In the genomic region with DNA sequence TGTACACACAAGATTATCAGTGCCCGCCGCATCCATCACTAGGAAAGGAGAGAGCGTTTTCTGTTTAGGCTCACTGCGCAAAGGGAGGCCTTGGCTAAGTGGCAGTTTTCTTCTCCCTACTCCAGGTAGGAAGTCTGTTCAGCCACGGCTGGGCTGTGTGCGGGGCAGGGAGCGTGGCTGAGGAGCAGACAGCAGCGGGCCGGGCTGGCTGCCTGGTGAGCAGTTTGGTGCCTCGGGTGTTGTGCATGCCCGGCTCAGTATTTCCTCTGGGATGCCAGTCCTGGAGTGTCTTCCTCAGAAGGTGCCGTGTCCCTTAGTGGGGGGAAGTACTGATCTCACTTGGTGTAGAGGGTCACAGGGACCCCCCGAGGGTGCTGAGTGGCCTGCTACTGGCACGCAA, we compare ENCODE assay signal across 21 cellular contexts.
DNase-seq lines count a peak whose midpoint lies in the region; ATAC-seq, FAIRE-seq and TF ChIP-seq lines count a peak whose summit lies in the region.
"Had no signal": no experiment of that assay in that cellular context is flagged by ENCODE, and none has a peak within 500 bp of the region (broad histone marks: within the 10 kb centered on the region; RNA-seq: fewer than 3 reads in every experiment).

No MANE protein-coding gene starts in this region.

- no peaks in the 10 kb centered on the region for H3K79me2 ChIP-seq in SK-N-SH (ENCODE audit: insufficient read depth)

- no peak overlapping the region for H3K4me3 Mint-ChIP-seq in activated T-helper 17 cell treated with anti-CD3 and anti-CD28 coated beads, Interleukin-2, amount 50 U/mL, for 72 hours
- H3K4me3 Mint-ChIP-seq: CD14-positive monocyte; CD8-positive, alpha-beta T cell; HFFc6; IgD-negative memory B cell had no signal

- no peak for FAIRE-seq in kidney (lab: Jason Lieb, UNC)
- FAIRE-seq: H54, HepG2 had no signal

- TF ChIP-seq POLR2A in body of pancreas (IDR thresholded peaks at IDR 0.05): no peak

- H3K36me3 Mint-ChIP-seq in activated T-helper 17 cell treated with anti-CD3 and anti-CD28 coated beads, Interleukin-2, amount 50 U/mL, for 72 hours (ENCODE audit: low read depth): peaks cover 23% of the 10 kb centered on the region

- CTCF ChIA-PET in SK-N-SH (lab: Yijun Ruan, JAX): interaction anchor here (0.7 to 20.8 kb wide), 3 partner anchors 9 to 166 kb away, joined by 3 to 264 read pairs (median 10); a partner anchor contains a TSS

- no peaks in the 10 kb centered on the region for H3K4me1 ChIP-seq in SK-N-SH (ENCODE audit: control insufficient read depth in 1 of 2, insufficient read depth in 2 of 2, low read depth in 1 of 2, low read length in 1 of 2)
- H3K4me1 ChIP-seq in body of pancreas: peaks cover 19% of the 10 kb centered on the region
- H3K4me1 ChIP-seq in kidney (ENCODE audit: control insufficient read depth in 1 of 2, insufficient read depth in 1 of 2, low read depth in 1 of 2, low read length in 2 of 2): peaks cover 2 to 17% of the 10 kb centered on the region in 2 donors
- H3K4me1 ChIP-seq in thoracic aorta (ENCODE audit: control insufficient read depth in 1 of 2, low read depth in 2 of 2): peaks cover 5 to 16% of the 10 kb centered on the region in 2 donors
- no peaks in the 10 kb centered on the region for H3K4me1 ChIP-seq in right cardiac atrium (ENCODE audit: control insufficient read depth, insufficient read depth, low read length)
- H3K4me1 ChIP-seq: BLaER1 had no signal

- 92% methylated on average over 7 of the region's 14 CpGs for WGBS in SK-N-SH (ENCODE audit: low lambda C conversion rate)
- 84 to 85% methylated on average over 6 to 14 of the region's 14 CpGs for WGBS in body of pancreas, 2 donors
- 92% methylated on average over 14 of the region's 14 CpGs for WGBS in right cardiac atrium

- no peak overlapping the region for H3K27ac Mint-ChIP-seq in activated T-helper 17 cell treated with anti-CD3 and anti-CD28 coated beads, Interleukin-2, amount 50 U/mL, for 72 hours
- H3K27ac Mint-ChIP-seq: CD14-positive monocyte; CD8-positive, alpha-beta T cell; HFFc6; IgD-negative memory B cell had no signal

- H3K9ac ChIP-seq in SK-N-SH: no peak overlapping the region
- H3K9ac ChIP-seq in kidney (ENCODE audit: low read length in 2 of 2): peak overlapping the region in 1 of 2 donors; percentile 60
- H3K9ac ChIP-seq: BLaER1, GM23248 had no signal

- TF ChIP-seq EP300 in SK-N-SH (IDR thresholded peaks at IDR 0.05; ENCODE audit: borderline replicate concordance in 1 of 2, low read depth in 1 of 2, low read length in 1 of 2): no peak

- H3K27me3 Mint-ChIP-seq in activated T-helper 17 cell treated with anti-CD3 and anti-CD28 coated beads, Interleukin-2, amount 50 U/mL, for 72 hours: no peaks in the 10 kb centered on the region
- H3K27me3 Mint-ChIP-seq: IgD-negative memory B cell had no signal

- no peak for TF ChIP-seq RAD21 in SK-N-SH (IDR thresholded peaks at IDR 0.05; ENCODE audit: low read length)

- intact Hi-C loops in body of pancreas (cut with DNase I): no loop called here
- intact Hi-C loops in kidney (cut with DNase I): no loop called here
- intact Hi-C loops in right cardiac atrium (cut with DNase I): loop anchor here in 1 of 4 donors (10.0 kb wide), 1 partner anchor 244 kb away; a partner anchor contains a TSS

- H3K27me3 ChIP-seq in SK-N-SH (ENCODE audit: insufficient read depth) (no peaks in the 10 kb centered on the region), body of pancreas (no peaks in the 10 kb centered on the region), thoracic aorta (replicated peaks; ENCODE audit: insufficient read depth) (no peaks in the 10 kb centered on the region), right cardiac atrium (ENCODE audit: control insufficient read depth, insufficient read depth) (no peaks in the 10 kb centered on the region)
- H3K27me3 ChIP-seq: BLaER1 had no signal

- no peak for DNase-seq in SK-N-SH
- DNase-seq in body of pancreas: no peak
- DNase-seq in kidney: no peak
- no peak for DNase-seq in thoracic aorta (ENCODE audit: low spot score)
- DNase-seq in glomerular visceral epithelial cell (ENCODE audit: extremely low spot score): no peak
- no peak for DNase-seq in right cardiac atrium
- DNase-seq: Calu3; CD8-positive, alpha-beta T cell; DMS79 treated with DMSO at 0.1 percent for 48 hours; GF-D8; GM23248; HCEC 1CT; HFFc6 had no signal

- H3K4me2 ChIP-seq in SK-N-SH: no peak overlapping the region
- H3K4me2 ChIP-seq: BLaER1 had no signal

- H3K4me1 Mint-ChIP-seq in activated T-helper 17 cell treated with anti-CD3 and anti-CD28 coated beads, Interleukin-2, amount 50 U/mL, for 72 hours: no peaks in the 10 kb centered on the region
- H3K4me1 Mint-ChIP-seq: CD14-positive monocyte, IgD-negative memory B cell had no signal

- H3K4me3 ChIP-seq in SK-N-SH (ENCODE audit: low read depth in 2 of 2, low read length in 1 of 2): no peak overlapping the region
- H3K4me3 ChIP-seq in body of pancreas: no peak overlapping the region
- no peak overlapping the region for H3K4me3 ChIP-seq in kidney (ENCODE audit: low read length in 2 of 2)
- H3K4me3 ChIP-seq in thoracic aorta: peak overlapping the region; percentile 41
- H3K4me3 ChIP-seq in right cardiac atrium (ENCODE audit: low read length): no peak overlapping the region
- H3K4me3 ChIP-seq: BLaER1, GM23248 had no signal

- no peaks in the 10 kb centered on the region for H3K9me2 ChIP-seq in SK-N-SH

- no peaks in the 10 kb centered on the region for H3K9me3 ChIP-seq in SK-N-SH
- no peaks in the 10 kb centered on the region for H3K9me3 ChIP-seq in body of pancreas
- no peaks in the 10 kb centered on the region for H3K9me3 ChIP-seq in kidney (ENCODE audit: control insufficient read depth in 1 of 2, low read length in 2 of 2)
- no peaks in the 10 kb centered on the region for H3K9me3 ChIP-seq in thoracic aorta
- H3K9me3 ChIP-seq in right cardiac atrium (ENCODE audit: control insufficient read depth, low read length): no peaks in the 10 kb centered on the region
- H3K9me3 ChIP-seq: BLaER1 had no signal

- POLR2A ChIA-PET in SK-N-SH (lab: Yijun Ruan, JAX): no interaction called here

- ATAC-seq in SK-N-SH treated with all-trans-retinoic acid at 6 μM for 48 hours (peak; percentile 5; the same call in 2 of the 3 replicates), body of pancreas (no peak), thoracic aorta (ENCODE audit: insufficient number of reproducible peaks, low FRiP score, low read depth) (no peak), right cardiac atrium (no peak)
- no peak for ATAC-seq in activated T-helper 17 cell treated with anti-CD3 and anti-CD28 coated beads, Interleukin-2, amount 50 U/mL, for 72 hours (replicated peaks)
- ATAC-seq: CD8-positive, alpha-beta T cell; HepG2 had no signal

- TF ChIP-seq CTCF in SK-N-SH (IDR thresholded peaks at IDR 0.05) (no peak), body of pancreas (IDR thresholded peaks at IDR 0.05) (no peak), kidney (IDR thresholded peaks at IDR 0.05; ENCODE audit: borderline replicate concordance, extremely low read depth, insufficient read depth) (no peak), thoracic aorta (IDR thresholded peaks at IDR 0.05) (no peak)

- H3K36me3 ChIP-seq in SK-N-SH (replicated peaks in 1 of 2; ENCODE audit: control insufficient read depth in 1 of 2, insufficient read depth in 2 of 2, low read length in 1 of 2): peaks cover 0 to 26% of the 10 kb centered on the region in 2 experiments
- peaks cover 0 to 3% of the 10 kb centered on the region in 2 donors for H3K36me3 ChIP-seq in body of pancreas (replicated peaks in 1 of 2; ENCODE audit: insufficient read depth in 1 of 2, low read depth in 2 of 2)
- peaks cover 11 to 19% of the 10 kb centered on the region in 2 donors for H3K36me3 ChIP-seq in kidney (ENCODE audit: control insufficient read depth in 1 of 2, insufficient read depth in 2 of 2, low read length in 2 of 2)
- H3K36me3 ChIP-seq in thoracic aorta: peaks cover 12% of the 10 kb centered on the region

- H4K20me1 ChIP-seq in SK-N-SH (ENCODE audit: insufficient read depth): no peaks in the 10 kb centered on the region

- H2AFZ ChIP-seq in SK-N-SH (ENCODE audit: low read depth): no peak overlapping the region
- H2AFZ ChIP-seq: GM23248 had no signal

- no peaks in the 10 kb centered on the region for H3K9me3 Mint-ChIP-seq in activated T-helper 17 cell treated with anti-CD3 and anti-CD28 coated beads, Interleukin-2, amount 50 U/mL, for 72 hours
- H3K9me3 Mint-ChIP-seq: CD14-positive monocyte; CD8-positive, alpha-beta T cell; HFFc6; IgD-negative memory B cell had no signal

- H3K27ac ChIP-seq in SK-N-SH (ENCODE audit: low read depth in 2 of 2, low read length in 1 of 2): no peak overlapping the region
- peak overlapping the region in 3 of 4 donors; percentile 68 to 75 (median 72) for H3K27ac ChIP-seq in body of pancreas
- peak overlapping the region; percentile 69 to 87 for H3K27ac ChIP-seq in kidney (ENCODE audit: low read depth in 2 of 2, low read length in 2 of 2)
- peak overlapping the region; percentile 63 to 72 for H3K27ac ChIP-seq in thoracic aorta
- no peak overlapping the region for H3K27ac ChIP-seq in right cardiac atrium (ENCODE audit: low read length)
- H3K27ac ChIP-seq: 22Rv1, BLaER1, GM23248 had no signal

- no peaks in the 10 kb centered on the region for H3F3A ChIP-seq in SK-N-SH (replicated peaks; ENCODE audit: insufficient read depth)

TF ChIP-seq in SK-N-SH treated with all-trans-retinoic acid at 6 μM for 48 hours, 23 proteins besides CTCF, POLR2A, EP300 and RAD21 (continues in another document):
- TF ChIP-seq BACH2 (CRISPR knock-in tag; IDR thresholded peaks at IDR 0.05; ENCODE audit: borderline replicate concordance) (no peak), TCF4 (CRISPR knock-in tag; IDR thresholded peaks at IDR 0.05; ENCODE audit: borderline replicate concordance) (no peak), ZNF70 (CRISPR knock-in tag; IDR thresholded peaks at IDR 0.05) (no peak), ARNTL (CRISPR knock-in tag; IDR thresholded peaks at IDR 0.05; ENCODE audit: borderline replicate concordance, low read depth) (no peak), RARB (CRISPR knock-in tag; IDR thresholded peaks at IDR 0.05) (no peak)

TF ChIP-seq in SK-N-SH, 30 proteins besides CTCF, POLR2A, EP300 and RAD21:
- TF ChIP-seq SIN3A (IDR thresholded peaks at IDR 0.05; ENCODE audit: borderline replicate concordance, low read depth, low read length) (no peak), TAF1 (IDR thresholded peaks at IDR 0.05; ENCODE audit: borderline replicate concordance, low read depth, low read length) (no peak), POLR2AphosphoS5 (IDR thresholded peaks at IDR 0.05; ENCODE audit: low read depth, low read length) (no peak), EZH2phosphoT487 (IDR thresholded peaks at IDR 0.05; ENCODE audit: borderline replicate concordance, low read depth) (no peak), CHD2 (IDR thresholded peaks at IDR 0.05; ENCODE audit: low read length, partially characterized antibody) (no peak), ELF1 (IDR thresholded peaks at IDR 0.05) (no peak)

Comparison
In these comparisons a context has a peak if more than half of its experiments do, and no peak if none do; other contexts are left out.
1. H3K27ac ChIP-seq: peak in body of pancreas (3 of 4), kidney (2 of 2) and thoracic aorta (2 of 2); none in SK-N-SH (0 of 2) and right cardiac atrium (single experiment).